ENCODE assay signal across 28 cellular contexts in the genomic region with DNA sequence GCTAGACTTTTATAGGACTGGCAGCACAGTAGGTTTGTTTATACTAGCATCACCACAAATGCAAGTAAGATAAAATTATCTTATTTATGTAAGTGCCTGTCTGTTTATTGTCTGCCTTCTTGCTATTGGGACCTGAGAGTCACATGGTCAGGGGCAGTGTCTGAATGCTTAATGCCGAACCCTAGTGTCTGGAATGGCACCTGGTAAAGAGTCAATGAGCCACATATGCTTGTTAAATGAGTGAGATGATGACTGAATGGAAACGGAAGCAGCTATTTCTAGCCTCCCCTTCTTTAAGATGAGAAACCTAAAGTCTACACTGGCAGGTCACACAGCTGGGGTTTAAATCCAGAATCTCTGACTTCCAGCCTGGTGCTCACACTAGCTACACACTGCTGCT.
"Had no signal": no experiment of that assay in that cellular context is flagged by ENCODE, and none has a peak within 500 bp of the region (broad histone marks: within the 10 kb centered on the region; RNA-seq: fewer than 3 reads in every experiment).

No MANE protein-coding gene starts in this region.

- H3K27me3 Mint-ChIP-seq: activated CD8-positive, alpha-beta T cell treated with anti-CD3 and anti-CD28 coated beads for 36 hours had no signal

- H3K36me3 ChIP-seq: brain microvascular endothelial cell, gastrocnemius medialis, spleen, upper lobe of left lung, vagina had no signal

- H3K4me1 Mint-ChIP-seq: activated B cell treated with CpG ODN at 0.5 μM for 24 hours; activated T-helper 17 cell treated with anti-CD3 and anti-CD28 coated beads, Interleukin-2, amount 50 U/mL, for 72 hours; naive B cell had no signal

- H3K9me3 ChIP-seq: gastrocnemius medialis, upper lobe of left lung, vagina had no signal

- H3K4me1 ChIP-seq: parathyroid adenoma, spleen, upper lobe of left lung, vagina had no signal

- H3K9me3 Mint-ChIP-seq: activated B cell treated with CpG ODN at 0.5 μM for 24 hours; activated CD8-positive, alpha-beta T cell treated with anti-CD3 and anti-CD28 coated beads for 36 hours; activated T-cell treated with anti-CD3 and anti-CD28 coated beads, Interleukin-2, amount 50 U/mL, for 4 hours; activated T-helper 17 cell treated with anti-CD3 and anti-CD28 coated beads, Interleukin-2, amount 50 U/mL, for 72 hours; effector memory CD8-positive, alpha-beta T cell; T-helper 2 cell treated with Interferon-gamma antibody and Interleukin-4, amounts not matched to agents 5 μg/mL and 100 μg/mL, for 36 hours had no signal

- H3K4me3 ChIP-seq: coronary artery, gastrocnemius medialis, spleen, upper lobe of left lung, vagina had no signal

- ATAC-seq: activated CD8-positive, alpha-beta T cell treated with anti-CD3 and anti-CD28 coated beads for 36 hours; activated T-cell treated with anti-CD3 and anti-CD28 coated beads, Interleukin-2, amount 50 U/mL, for 4 hours; activated T-helper 17 cell treated with anti-CD3 and anti-CD28 coated beads, Interleukin-2, amount 50 U/mL, for 72 hours; effector memory CD8-positive, alpha-beta T cell; gastrocnemius medialis; right cardiac atrium; stimulated activated naive CD8-positive, alpha-beta T cell treated with anti-CD3 and anti-CD28 coated beads, Interleukin-15, Interleukin-2, amounts not matched to agents 100 U/mL and 50 U/mL, for 24 hours had no signal

- FAIRE-seq: astrocyte, islet of Langerhans had no signal

- H3K4me3 Mint-ChIP-seq: activated B cell treated with CpG ODN at 0.5 μM for 24 hours; activated CD8-positive, alpha-beta T cell treated with anti-CD3 and anti-CD28 coated beads for 36 hours; activated T-cell treated with anti-CD3 and anti-CD28 coated beads, Interleukin-2, amount 50 U/mL, for 4 hours; activated T-helper 17 cell treated with anti-CD3 and anti-CD28 coated beads, Interleukin-2, amount 50 U/mL, for 72 hours; effector memory CD8-positive, alpha-beta T cell; mesothelial cell of epicardium; naive B cell; T-helper 2 cell treated with Interferon-gamma antibody and Interleukin-4, amounts not matched to agents 5 μg/mL and 100 μg/mL, for 36 hours had no signal

- DNase-seq: activated B cell treated with CpG ODN at 0.5 μM for 24 hours; activated CD4-positive, alpha-beta T cell treated with anti-CD3 and anti-CD28 coated beads, Interleukin-2, amount 50 U/mL, for 1 hour; activated CD8-positive, alpha-beta T cell treated with anti-CD3 and anti-CD28 coated beads for 36 hours; activated gamma-delta T cell treated with Interleukin-2 at 50 U/mL for 16 hours; activated naive CD4-positive, alpha-beta T cell treated with anti-CD3 and anti-CD28 coated beads, Interleukin-2, amount 50 U/mL, for 16 hours; activated T-cell treated with anti-CD3 and anti-CD28 coated beads, Interleukin-2, amount 50 U/mL, for 4 hours; amniotic stem cell; brain microvascular endothelial cell; effector memory CD8-positive, alpha-beta T cell; erythroblast; gastrocnemius medialis; glutamatergic neuron; mammary epithelial cell; naive B cell; occipital lobe; right cardiac atrium; spleen; stimulated activated CD4-positive, alpha-beta T cell treated with anti-CD3 and anti-CD28 coated beads, Interleukin-4, amount 100 ng/mL, for 1 hour; stimulated activated naive CD8-positive, alpha-beta T cell treated with anti-CD3 and anti-CD28 coated beads, Interleukin-15, Interleukin-2, amounts not matched to agents 100 U/mL and 50 U/mL, for 24 hours; upper lobe of left lung had no signal

- H3K27ac ChIP-seq: brain microvascular endothelial cell, coronary artery, gastrocnemius medialis, parathyroid adenoma, spleen, upper lobe of left lung, vagina had no signal

- H3K36me3 Mint-ChIP-seq: mesothelial cell of epicardium, naive B cell had no signal

- H3K27me3 ChIP-seq: brain microvascular endothelial cell, gastrocnemius medialis, spleen, upper lobe of left lung, vagina had no signal

- H3K27ac Mint-ChIP-seq: activated B cell treated with CpG ODN at 0.5 μM for 24 hours; activated CD8-positive, alpha-beta T cell treated with anti-CD3 and anti-CD28 coated beads for 36 hours; activated T-helper 17 cell treated with anti-CD3 and anti-CD28 coated beads, Interleukin-2, amount 50 U/mL, for 72 hours; effector memory CD8-positive, alpha-beta T cell; mesothelial cell of epicardium; naive B cell; T-helper 2 cell treated with Interferon-gamma antibody and Interleukin-4, amounts not matched to agents 5 μg/mL and 100 μg/mL, for 36 hours had no signal

- H3K9ac ChIP-seq: parathyroid adenoma had no signal
